In genomic region chr20:38441916-38442315, GRCh38 we compare ENCODE assay signal across 1 cellular context.
TF ChIP-seq lines count a peak whose summit lies in the region.

No MANE protein-coding gene starts in this region.

TF ChIP-seq in HepG2, 621 proteins besides CTCF, POLR2A, EP300 and RAD21:
- no peak for TF ChIP-seq SALL2 (CRISPR knock-in tag; IDR thresholded peaks at IDR 0.05)
- no peak for TF ChIP-seq ZNF205 (CRISPR knock-in tag; IDR thresholded peaks at IDR 0.05)
- TF ChIP-seq SMAD1 (CRISPR knock-in tag; IDR thresholded peaks at IDR 0.05; ENCODE audit: borderline replicate concordance, low read depth), result no peak
- TF ChIP-seq MNT (IDR thresholded peaks at IDR 0.05), result no peak
- no peak for TF ChIP-seq FOXP1 (IDR thresholded peaks at IDR 0.05)
- no peak for TF ChIP-seq FOXP1 (CRISPR knock-in tag; IDR thresholded peaks at IDR 0.05)
- no peak for TF ChIP-seq DR1 (CRISPR knock-in tag; IDR thresholded peaks at IDR 0.05)
- no peak for TF ChIP-seq POGK (CRISPR knock-in tag; conservative IDR thresholded peaks at IDR 0.05)
- no peak for TF ChIP-seq ZFP37 (CRISPR knock-in tag; IDR thresholded peaks at IDR 0.05; ENCODE audit: borderline replicate concordance)
- no peak for TF ChIP-seq KLF11 (CRISPR knock-in tag; IDR thresholded peaks at IDR 0.05)
- no peak for TF ChIP-seq MAX (IDR thresholded peaks at IDR 0.05)
- no peak for TF ChIP-seq ZBTB21 (CRISPR knock-in tag; IDR thresholded peaks at IDR 0.05)
- no peak for TF ChIP-seq PPARG (CRISPR knock-in tag; conservative IDR thresholded peaks at IDR 0.05)
- no peak for TF ChIP-seq MLXIP (CRISPR knock-in tag; IDR thresholded peaks at IDR 0.05; ENCODE audit: borderline replicate concordance)
- TF ChIP-seq PLRG1 (conservative IDR thresholded peaks at IDR 0.05), result no peak
